In the genomic region with DNA sequence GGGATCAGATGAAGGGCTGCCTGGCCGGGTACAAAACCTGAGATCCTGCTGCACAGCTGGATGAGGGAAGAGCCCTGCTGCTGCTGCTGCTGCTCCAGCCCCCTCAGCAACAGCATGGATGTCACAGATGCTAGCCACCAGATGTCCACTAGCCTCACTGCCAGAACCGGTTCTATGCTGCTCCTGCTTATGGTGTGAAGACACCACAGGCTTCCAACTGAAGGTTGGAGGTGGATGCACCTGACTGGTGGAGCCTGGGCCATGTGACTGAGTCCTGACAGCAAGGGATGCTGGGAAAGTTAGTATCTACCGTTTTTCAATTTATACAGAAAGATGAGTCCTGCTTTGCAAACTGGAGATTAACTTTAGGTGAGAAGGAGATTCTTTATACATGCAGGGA, we compare ENCODE assay signal across 10 cellular contexts. TPM values are rescaled to one million over a fixed set of nuclear protein-coding genes. Genes with fewer than 3 reads are reported as not detected.
A peak's percentile ranks its signal among the peaks of the same experiment; 100 is the strongest.
DNase-seq lines count a peak whose midpoint lies in the region; TF ChIP-seq lines count a peak whose summit lies in the region.
"Had no signal": no experiment of that assay in that cellular context is flagged by ENCODE, and none has a peak within 500 bp of the region (broad histone marks: within the 10 kb centered on the region; RNA-seq: fewer than 3 reads in every experiment).

No MANE protein-coding gene starts in this region.

- peaks cover 26% of the 10 kb centered on the region for H3K4me1 Mint-ChIP-seq in type B pancreatic cell (ENCODE audit: unreplicated experiment)
- peaks cover 36% of the 10 kb centered on the region for H3K4me1 Mint-ChIP-seq in nephron progenitor cell

- DNase-seq in DMS153 (lab: John Stamatoyannopoulos, UW) (peak; percentile 23), DMS153 treated with DMSO at 0.1 percent for 48 hours (lab: John Stamatoyannopoulos, UW; ENCODE audit: unreplicated experiment) (no peak), LHCN-M2 (ENCODE audit: low read depth) (peak; percentile 42), SHP77 (lab: John Stamatoyannopoulos, UW) (peak; percentile 65 to 90), middle frontal gyrus (ENCODE audit: extremely low spot score, low spot score) (peak; percentile 33), type B pancreatic cell (ENCODE audit: extremely low spot score, unreplicated experiment) (no peak), nephron progenitor cell (no peak), NCI-H2081 treated with DMSO at 0.1 percent for 48 hours (lab: John Stamatoyannopoulos, UW) (no peak)
- DNase-seq: foreskin melanocyte, mesenchymal stem cell had no signal

- H3K36me3 Mint-ChIP-seq in type B pancreatic cell (no peaks in the 10 kb centered on the region), nephron progenitor cell (ENCODE audit: low read depth) (no peaks in the 10 kb centered on the region)

- H3K4me3 Mint-ChIP-seq in type B pancreatic cell (no peak overlapping the region), nephron progenitor cell (no peak overlapping the region)

- TF ChIP-seq CTCF in type B pancreatic cell (conservative IDR thresholded peaks at IDR 0.05) = no peak
- no peak for TF ChIP-seq CTCF in nephron progenitor cell (IDR thresholded peaks at IDR 0.05)

- H3K27ac Mint-ChIP-seq in type B pancreatic cell = no peak overlapping the region
- H3K27ac Mint-ChIP-seq in nephron progenitor cell = no peak overlapping the region

- no peaks in the 10 kb centered on the region for H3K9me3 Mint-ChIP-seq in type B pancreatic cell
- no peaks in the 10 kb centered on the region for H3K9me3 Mint-ChIP-seq in nephron progenitor cell

- H3K27me3 Mint-ChIP-seq in type B pancreatic cell (peaks cover 9% of the 10 kb centered on the region), nephron progenitor cell (ENCODE audit: low read depth, poor library complexity) (peaks cover 7% of the 10 kb centered on the region)

RNA-seq across cellular contexts. Expression of a gene that starts 17.6 kb away (rescaled TPM):
- total RNA-seq in LHCN-M2 (2014; rRNA removed) (6,893 and 8,596 TPM in 2 replicates), type B pancreatic cell (ENCODE audit: low replicate concordance) (3,089 and 3,451 TPM in 2 replicates)
- 8,200 TPM for polyA plus RNA-seq in LHCN-M2 (2012)

RNA-seq across cellular contexts. Expression of a gene that starts 33.2 kb away (rescaled TPM):
- total RNA-seq in LHCN-M2 (2014; rRNA removed) (0.26 and 0.29 TPM in 2 replicates), type B pancreatic cell (ENCODE audit: low replicate concordance) (3.6 and 3.8 TPM in 2 replicates)
- polyA plus RNA-seq in LHCN-M2 (2012) = 0.70 TPM

RNA-seq across cellular contexts. Expression of a gene that starts 57.2 kb away (rescaled TPM):
- total RNA-seq in LHCN-M2 (2014; rRNA removed) (27.2 and 31.3 TPM in 2 replicates), type B pancreatic cell (ENCODE audit: low replicate concordance) (33.5 and 44.7 TPM in 2 replicates)
- polyA plus RNA-seq in LHCN-M2 (2012) = 20.5 TPM

Comparison
In these comparisons a context has a peak if more than half of its experiments do, and no peak if none do; other contexts are left out.
1. DNase-seq: peak in DMS153 (single experiment), LHCN-M2 (single experiment), SHP77 (2 of 2) and middle frontal gyrus (single experiment); none in DMS153 treated with DMSO at 0.1 percent for 48 hours (single experiment), type B pancreatic cell (single experiment), nephron progenitor cell (single experiment) and NCI-H2081 treated with DMSO at 0.1 percent for 48 hours (single experiment).